Comparison of ENCODE assay signal across 1 cellular context in the genomic region with DNA sequence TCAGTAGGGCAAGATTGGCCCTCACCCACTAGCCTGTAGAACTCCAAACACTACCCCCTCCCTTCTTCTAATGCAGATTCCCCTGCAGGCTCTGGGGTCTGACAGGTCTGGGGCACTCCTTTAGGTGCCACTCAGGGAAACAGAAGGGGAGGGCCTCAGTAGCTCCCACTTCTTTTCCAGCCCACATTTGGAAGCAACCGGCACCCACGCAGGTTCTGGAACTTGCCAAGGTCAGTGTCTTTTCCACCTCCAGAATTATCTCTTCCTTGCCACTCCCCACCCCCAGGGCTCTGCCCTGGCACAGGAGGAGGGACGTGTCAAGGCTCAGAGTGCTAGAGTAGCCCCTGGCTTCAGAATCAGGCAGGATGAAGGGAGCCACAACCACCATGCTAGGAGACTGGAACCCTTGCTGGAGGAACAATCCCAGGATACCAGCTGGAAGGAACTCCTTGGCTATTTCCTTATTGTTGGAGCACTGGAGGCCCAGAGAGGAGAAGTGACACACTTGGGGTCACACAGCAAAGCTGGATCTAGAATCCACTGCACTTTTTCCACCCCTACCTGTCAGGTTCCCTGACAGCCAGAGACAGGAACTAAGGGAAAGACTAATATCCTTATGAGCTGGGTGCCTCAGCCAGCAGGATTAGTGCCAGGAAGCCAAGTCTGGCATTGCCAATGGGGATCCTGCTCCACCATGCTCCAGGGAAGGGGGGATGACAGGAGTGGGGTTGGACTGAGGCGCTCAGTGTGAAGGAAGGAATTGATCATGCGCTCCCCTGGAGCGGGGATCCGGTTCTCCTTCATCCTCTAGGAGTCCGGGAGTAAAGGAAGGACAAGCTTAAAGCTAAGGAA.
TF ChIP-seq lines count a peak whose summit lies in the region.

No MANE protein-coding gene starts in this region.

TF ChIP-seq in SK-N-SH treated with all-trans-retinoic acid at 6 μM for 48 hours, 23 proteins besides CTCF, POLR2A, EP300 and RAD21 (continued from another document):
- TF ChIP-seq, protein P1, sequence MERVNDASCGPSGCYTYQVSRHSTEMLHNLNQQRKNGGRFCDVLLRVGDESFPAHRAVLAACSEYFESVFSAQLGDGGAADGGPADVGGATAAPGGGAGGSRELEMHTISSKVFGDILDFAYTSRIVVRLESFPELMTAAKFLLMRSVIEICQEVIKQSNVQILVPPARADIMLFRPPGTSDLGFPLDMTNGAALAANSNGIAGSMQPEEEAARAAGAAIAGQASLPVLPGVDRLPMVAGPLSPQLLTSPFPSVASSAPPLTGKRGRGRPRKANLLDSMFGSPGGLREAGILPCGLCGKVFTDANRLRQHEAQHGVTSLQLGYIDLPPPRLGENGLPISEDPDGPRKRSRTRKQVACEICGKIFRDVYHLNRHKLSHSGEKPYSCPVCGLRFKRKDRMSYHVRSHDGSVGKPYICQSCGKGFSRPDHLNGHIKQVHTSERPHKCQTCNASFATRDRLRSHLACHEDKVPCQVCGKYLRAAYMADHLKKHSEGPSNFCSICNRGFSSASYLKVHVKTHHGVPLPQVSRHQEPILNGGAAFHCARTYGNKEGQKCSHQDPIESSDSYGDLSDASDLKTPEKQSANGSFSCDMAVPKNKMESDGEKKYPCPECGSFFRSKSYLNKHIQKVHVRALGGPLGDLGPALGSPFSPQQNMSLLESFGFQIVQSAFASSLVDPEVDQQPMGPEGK (CRISPR knock-in tag; IDR thresholded peaks at IDR 0.05; ENCODE audit: borderline replicate concordance), result no peak
- TF ChIP-seq ARNTL (CRISPR knock-in tag; IDR thresholded peaks at IDR 0.05; ENCODE audit: borderline replicate concordance, low read depth) (no peak), ZNF565 (CRISPR knock-in tag; conservative IDR thresholded peaks at IDR 0.05; ENCODE audit: low read depth) (no peak), ZNF8 (CRISPR knock-in tag; IDR thresholded peaks at IDR 0.05) (no peak), PPARA (CRISPR knock-in tag; IDR thresholded peaks at IDR 0.05; ENCODE audit: borderline replicate concordance) (no peak), SNAI2 (CRISPR knock-in tag; IDR thresholded peaks at IDR 0.05) (no peak), BACH2 (CRISPR knock-in tag; IDR thresholded peaks at IDR 0.05; ENCODE audit: borderline replicate concordance) (no peak), TOX (CRISPR knock-in tag; IDR thresholded peaks at IDR 0.05; ENCODE audit: borderline replicate concordance) (no peak), ZFP3 (CRISPR knock-in tag; IDR thresholded peaks at IDR 0.05) (no peak), ESRRG (CRISPR knock-in tag; IDR thresholded peaks at IDR 0.05) (no peak), ZNF70 (CRISPR knock-in tag; IDR thresholded peaks at IDR 0.05) (no peak), ISL1 (CRISPR knock-in tag; IDR thresholded peaks at IDR 0.05) (no peak), CSDC2 (CRISPR knock-in tag; IDR thresholded peaks at IDR 0.05) (no peak)
- TF ChIP-seq, protein P2, sequence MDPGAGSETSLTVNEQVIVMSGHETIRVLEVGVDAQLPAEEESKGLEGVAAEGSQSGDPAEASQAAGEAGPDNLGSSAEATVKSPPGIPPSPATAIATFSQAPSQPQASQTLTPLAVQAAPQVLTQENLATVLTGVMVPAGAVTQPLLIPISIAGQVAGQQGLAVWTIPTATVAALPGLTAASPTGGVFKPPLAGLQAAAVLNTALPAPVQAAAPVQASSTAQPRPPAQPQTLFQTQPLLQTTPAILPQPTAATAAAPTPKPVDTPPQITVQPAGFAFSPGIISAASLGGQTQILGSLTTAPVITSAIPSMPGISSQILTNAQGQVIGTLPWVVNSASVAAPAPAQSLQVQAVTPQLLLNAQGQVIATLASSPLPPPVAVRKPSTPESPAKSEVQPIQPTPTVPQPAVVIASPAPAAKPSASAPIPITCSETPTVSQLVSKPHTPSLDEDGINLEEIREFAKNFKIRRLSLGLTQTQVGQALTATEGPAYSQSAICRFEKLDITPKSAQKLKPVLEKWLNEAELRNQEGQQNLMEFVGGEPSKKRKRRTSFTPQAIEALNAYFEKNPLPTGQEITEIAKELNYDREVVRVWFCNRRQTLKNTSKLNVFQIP (CRISPR knock-in tag; IDR thresholded peaks at IDR 0.05; ENCODE audit: borderline replicate concordance, low read depth), result no peak
- TF ChIP-seq, protein P3, sequence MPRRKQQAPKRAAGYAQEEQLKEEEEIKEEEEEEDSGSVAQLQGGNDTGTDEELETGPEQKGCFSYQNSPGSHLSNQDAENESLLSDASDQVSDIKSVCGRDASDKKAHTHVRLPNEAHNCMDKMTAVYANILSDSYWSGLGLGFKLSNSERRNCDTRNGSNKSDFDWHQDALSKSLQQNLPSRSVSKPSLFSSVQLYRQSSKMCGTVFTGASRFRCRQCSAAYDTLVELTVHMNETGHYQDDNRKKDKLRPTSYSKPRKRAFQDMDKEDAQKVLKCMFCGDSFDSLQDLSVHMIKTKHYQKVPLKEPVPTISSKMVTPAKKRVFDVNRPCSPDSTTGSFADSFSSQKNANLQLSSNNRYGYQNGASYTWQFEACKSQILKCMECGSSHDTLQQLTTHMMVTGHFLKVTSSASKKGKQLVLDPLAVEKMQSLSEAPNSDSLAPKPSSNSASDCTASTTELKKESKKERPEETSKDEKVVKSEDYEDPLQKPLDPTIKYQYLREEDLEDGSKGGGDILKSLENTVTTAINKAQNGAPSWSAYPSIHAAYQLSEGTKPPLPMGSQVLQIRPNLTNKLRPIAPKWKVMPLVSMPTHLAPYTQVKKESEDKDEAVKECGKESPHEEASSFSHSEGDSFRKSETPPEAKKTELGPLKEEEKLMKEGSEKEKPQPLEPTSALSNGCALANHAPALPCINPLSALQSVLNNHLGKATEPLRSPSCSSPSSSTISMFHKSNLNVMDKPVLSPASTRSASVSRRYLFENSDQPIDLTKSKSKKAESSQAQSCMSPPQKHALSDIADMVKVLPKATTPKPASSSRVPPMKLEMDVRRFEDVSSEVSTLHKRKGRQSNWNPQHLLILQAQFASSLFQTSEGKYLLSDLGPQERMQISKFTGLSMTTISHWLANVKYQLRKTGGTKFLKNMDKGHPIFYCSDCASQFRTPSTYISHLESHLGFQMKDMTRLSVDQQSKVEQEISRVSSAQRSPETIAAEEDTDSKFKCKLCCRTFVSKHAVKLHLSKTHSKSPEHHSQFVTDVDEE (CRISPR knock-in tag; IDR thresholded peaks at IDR 0.05), result no peak
